Comparison of ENCODE assay signal across 18 cellular contexts in genomic region chr4:152565338-152565737, GRCh38. TPM values are rescaled to one million over a fixed set of nuclear protein-coding genes. Genes with fewer than 3 reads are reported as not detected.
A peak's percentile ranks its signal among the peaks of the same experiment; 100 is the strongest.
DNase-seq lines count a peak whose midpoint lies in the region; FAIRE-seq and TF ChIP-seq lines count a peak whose summit lies in the region.
"Had no signal": no experiment of that assay in that cellular context is flagged by ENCODE, and none has a peak within 500 bp of the region (broad histone marks: within the 10 kb centered on the region; RNA-seq: fewer than 3 reads in every experiment).

No MANE protein-coding gene starts in this region.

- H3K4me3 Mint-ChIP-seq in Caco-2 (ENCODE audit: unreplicated experiment): no peak overlapping the region
- H3K4me3 Mint-ChIP-seq: CD4-positive, CD25-positive, alpha-beta regulatory T cell; H9 had no signal

- POLR2A ChIA-PET in Caco-2 (lab: Charles Lee): no interaction called here

- intact Hi-C loops in stomach (cut with DNase I; ENCODE audit: low total_unique reads) (no loop called here), Caco-2 (cut with micrococcal nuclease; ENCODE audit: unreplicated experiment) (no loop called here)

- DNase-seq in GM19239 (ENCODE audit: insufficient read length, low spot score): no peak
- peak; percentile 24 for DNase-seq in hepatocyte (ENCODE audit: low spot score)
- peak; percentile 46 for DNase-seq in stomach
- no peak for DNase-seq in activated CD4-positive, alpha-beta T cell treated with anti-CD3 and anti-CD28 coated beads for 4 hours
- no peak for DNase-seq in Caco-2
- DNase-seq in ecto neural progenitor cell (ENCODE audit: low spot score): no peak
- DNase-seq: 8988T; AML-193; Calu3; CD4-positive, CD25-positive, alpha-beta regulatory T cell; DMS 273 treated with DMSO at 0.1 percent for 48 hours; DMS79; GOT3; H9 had no signal

- H3K27me3 Mint-ChIP-seq in Caco-2 (ENCODE audit: insufficient read depth, unreplicated experiment): no peaks in the 10 kb centered on the region
- H3K27me3 Mint-ChIP-seq: CD4-positive, CD25-positive, alpha-beta regulatory T cell had no signal

- TF ChIP-seq EP300 in stomach (IDR thresholded peaks at IDR 0.05): no peak

- H3K27ac ChIP-seq in VCaP (peak overlapping the region; percentile 61), hepatocyte (peak overlapping the region; percentile 49), stomach (peak overlapping the region; percentile 30 to 74 (median 63))
- H3K27ac ChIP-seq: BLaER1 had no signal

- H3K9me3 Mint-ChIP-seq in Caco-2 (ENCODE audit: unreplicated experiment): no peaks in the 10 kb centered on the region
- H3K9me3 Mint-ChIP-seq: CD4-positive, CD25-positive, alpha-beta regulatory T cell; H9 had no signal

- peaks cover 6% of the 10 kb centered on the region for H3K36me3 Mint-ChIP-seq in Caco-2 (ENCODE audit: insufficient read depth, unreplicated experiment)

- FAIRE-seq in GM19239 (lab: Jason Lieb, UNC): peak; percentile 62
- FAIRE-seq: GM12878, GM18507 had no signal

- WGBS in hepatocyte (ENCODE audit: low lambda C conversion rate, missing lambda C conversion rate): 38% methylated on average over 6 of the region's 6 CpGs
- 30 to 56% (median 40%) methylated on average over 6 of the region's 6 CpGs for whole genome bisulfite sequencing in stomach, 5 donors

- H3K4me1 ChIP-seq in hepatocyte (ENCODE audit: insufficient read depth): peaks cover 8% of the 10 kb centered on the region
- H3K4me1 ChIP-seq in stomach: peaks cover 8 to 21% (median 15%) of the 10 kb centered on the region in 4 donors
- no peaks in the 10 kb centered on the region for H3K4me1 ChIP-seq in Caco-2
- H3K4me1 ChIP-seq: BLaER1 had no signal

- H3K36me3 ChIP-seq in hepatocyte (replicated peaks; ENCODE audit: insufficient read depth, low read depth): no peaks in the 10 kb centered on the region
- no peaks in the 10 kb centered on the region for H3K36me3 ChIP-seq in stomach
- no peaks in the 10 kb centered on the region for H3K36me3 ChIP-seq in Caco-2 (ENCODE audit: control insufficient read depth, insufficient read depth, low read length)
- H3K36me3 ChIP-seq: BLaER1 had no signal

- no peak for TF ChIP-seq POLR2A in stomach (IDR thresholded peaks at IDR 0.05)

- H3K4me3 ChIP-seq in hepatocyte (no peak overlapping the region), stomach (no peak overlapping the region), Caco-2 (ENCODE audit: low read depth, low read length) (no peak overlapping the region)
- H3K4me3 ChIP-seq: BLaER1, GM12878 had no signal

- H3K4me2 ChIP-seq in hepatocyte: peak overlapping the region; percentile 23
- H3K4me2 ChIP-seq: BLaER1 had no signal

- no peaks in the 10 kb centered on the region for H3K79me2 ChIP-seq in hepatocyte

- no peak for TF ChIP-seq CTCF in VCaP (conservative IDR thresholded peaks at IDR 0.05)
- TF ChIP-seq CTCF in hepatocyte (IDR thresholded peaks at IDR 0.05; ENCODE audit: poor library complexity): no peak
- no peak for TF ChIP-seq CTCF in stomach (IDR thresholded peaks at IDR 0.05)
- TF ChIP-seq CTCF in Caco-2 (IDR thresholded peaks at IDR 0.05; ENCODE audit: insufficient read depth in 1 of 2, low read depth in 1 of 2, low read length in 1 of 2, severe bottlenecking in 1 of 2, unreplicated experiment in 1 of 2): no peak

- H3K9me3 ChIP-seq in hepatocyte (ENCODE audit: low read depth) (no peaks in the 10 kb centered on the region), stomach (no peaks in the 10 kb centered on the region), Caco-2 (no peaks in the 10 kb centered on the region)
- H3K9me3 ChIP-seq: BLaER1 had no signal

- H3K9me2 ChIP-seq in hepatocyte (replicated peaks; ENCODE audit: insufficient read depth): no peaks in the 10 kb centered on the region

- H3K27me3 ChIP-seq in hepatocyte (no peaks in the 10 kb centered on the region), stomach (no peaks in the 10 kb centered on the region), Caco-2 (replicated peaks; ENCODE audit: control insufficient read depth, insufficient read depth, low read length) (no peaks in the 10 kb centered on the region)
- H3K27me3 ChIP-seq: BLaER1 had no signal

- H3K4me1 Mint-ChIP-seq in Caco-2 (ENCODE audit: low read depth, unreplicated experiment): no peaks in the 10 kb centered on the region
- H3K4me1 Mint-ChIP-seq: H9 had no signal

- H2AFZ ChIP-seq in hepatocyte: peak overlapping the region; percentile 27

- CTCF ChIA-PET in Caco-2 (lab: Charles Lee): no interaction called here

- H4K20me1 ChIP-seq in hepatocyte (ENCODE audit: insufficient read depth, poor library complexity, severe bottlenecking): no peaks in the 10 kb centered on the region
- H4K20me1 ChIP-seq: BLaER1 had no signal

- H3K27ac Mint-ChIP-seq in Caco-2 (ENCODE audit: unreplicated experiment): no peak overlapping the region
- H3K27ac Mint-ChIP-seq: CD4-positive, CD25-positive, alpha-beta regulatory T cell; H9 had no signal

- no TSS peak for BruUV-seq in Caco-2 (replicated peaks; lab: Mats Ljungman, UMichigan)

RNA-seq across cellular contexts. Expression of gene FBXW7, which starts 29.4 kb away (rescaled TPM):
- total RNA-seq in hepatocyte (41.4 and 43.5 TPM in 2 replicates), stomach (100 to 1,000 TPM in 2 of 5 donors, 10 to 100 TPM in 3; 15.1 to 119 (median 64.8) TPM), Caco-2 (2022) (34.1 and 36.1 TPM in 2 replicates)
- polyA plus RNA-seq in hepatocyte (16.2 and 23.2 TPM in 2 replicates), stomach (10 to 100 TPM in 1 of 3 donors, 1 to 10 TPM in 2; 8.7 to 27.5 (median 9.0) TPM)

Comparison
In these comparisons a context has a peak if more than half of its experiments do, and no peak if none do; other contexts are left out.
1. DNase-seq: peak in hepatocyte (single experiment) and stomach (single experiment); none in GM19239 (single experiment), activated CD4-positive, alpha-beta T cell treated with anti-CD3 and anti-CD28 coated beads for 4 hours (0 of 2), Caco-2 (0 of 2) and ecto neural progenitor cell (single experiment).
2. Peak in every context shown above with its lines, with median percentiles within 50 percentile points of each other: H3K27ac ChIP-seq.